ENCODE assay signal across 8 cellular contexts in genomic region chr1:232620356-232620841, GRCh38. TPM values are rescaled to one million over a fixed set of nuclear protein-coding genes. Genes with fewer than 3 reads are reported as not detected.
DNase-seq lines count a peak whose midpoint lies in the region; ATAC-seq and TF ChIP-seq lines count a peak whose summit lies in the region.

No MANE protein-coding gene starts in this region.

- no peak overlapping the region for H3K27ac ChIP-seq in neural cell (ENCODE audit: low read length)

- no peaks in the 10 kb centered on the region for H4K20me1 ChIP-seq in neural cell (ENCODE audit: insufficient read depth)

- no peaks in the 10 kb centered on the region for H3K9me2 ChIP-seq in neural cell (ENCODE audit: insufficient read depth, low read length)

- no peak overlapping the region for H2AFZ ChIP-seq in neural cell (ENCODE audit: low read depth, low read length)

- ATAC-seq in GM21447 (IDR thresholded peaks at IDR 0.05; ENCODE audit: unreplicated experiment) (no peak), HG02678 (IDR thresholded peaks at IDR 0.05; ENCODE audit: unreplicated experiment) (no peak)

- no peaks in the 10 kb centered on the region for H3K27me3 ChIP-seq in neural cell (ENCODE audit: insufficient read depth, low read depth, low read length)

- no peak for TF ChIP-seq EP300 in neural cell (conservative IDR thresholded peaks at IDR 0.05; ENCODE audit: poor library complexity, severe bottlenecking)

- H3K4me2 ChIP-seq in neural cell (ENCODE audit: low read length), result peak overlapping the region; percentile 38

- H3K4me3 ChIP-seq in neural cell (ENCODE audit: low read length), result no peak overlapping the region

- DNase-seq in M059J (ENCODE audit: low read depth) (peak; percentile 65), fibroblast of gingiva (ENCODE audit: low read depth) (peak; percentile 73), GM10266 (ENCODE audit: extremely low spot score) (no peak)
- DNase-seq in activated CD4-positive, CD25-positive, alpha-beta regulatory T cell (lab: John Stamatoyannopoulos, UW), result no peak

- TF ChIP-seq CTCF in neural cell (IDR thresholded peaks at IDR 0.05; ENCODE audit: poor library complexity, severe bottlenecking) (no peak), GM10266 (IDR thresholded peaks at IDR 0.05; ENCODE audit: control insufficient read depth, insufficient read depth, low read depth, missing control alignments) (no peak)

- H3K9ac ChIP-seq in neural cell (ENCODE audit: low read length), result no peak overlapping the region

- H3K79me2 ChIP-seq in neural cell (replicated peaks; ENCODE audit: insufficient read depth, low read length), result peaks cover 65% of the 10 kb centered on the region

- TF ChIP-seq RAD21 in neural cell (conservative IDR thresholded peaks at IDR 0.05), result no peak

- H3K36me3 ChIP-seq in neural cell (ENCODE audit: insufficient read depth, low read length), result no peaks in the 10 kb centered on the region

- no peaks in the 10 kb centered on the region for H3K9me3 ChIP-seq in neural cell (ENCODE audit: low read length)

- no peaks in the 10 kb centered on the region for H3F3A ChIP-seq in neural cell (ENCODE audit: insufficient read depth, low read length, poor library complexity, severe bottlenecking)

TF ChIP-seq in PFSK-1, 5 proteins besides CTCF, POLR2A, EP300 and RAD21:
- TF ChIP-seq REST (IDR thresholded peaks at IDR 0.05; ENCODE audit: insufficient read depth in 1 of 2, low read depth in 2 of 2, low read length in 2 of 2), result no peak
- no peak for TF ChIP-seq FOXP2 (optimal IDR thresholded peaks at IDR 0.05; ENCODE audit: borderline replicate concordance, extremely low read depth, extremely low read length, insufficient read depth)
- TF ChIP-seq SIN3A (IDR thresholded peaks at IDR 0.05; ENCODE audit: borderline replicate concordance, insufficient read depth, low read length), result no peak
- no peak for TF ChIP-seq TAF1 (IDR thresholded peaks at IDR 0.05; ENCODE audit: borderline replicate concordance, insufficient read depth, low read length)
- TF ChIP-seq POLR2AphosphoS5 (IDR thresholded peaks at IDR 0.05; ENCODE audit: low read depth, low read length), result peak; percentile 24; the same call in 1 of the 2 replicates

TF ChIP-seq in neural cell, 6 proteins besides CTCF, POLR2A, EP300 and RAD21:
- no peak for TF ChIP-seq EZH2 (IDR thresholded peaks at IDR 0.05; ENCODE audit: borderline replicate concordance, insufficient read depth, low read length, poor library complexity, severe bottlenecking)

RNA-seq across cellular contexts. Expression of gene SIPA1L2, which starts 9.5 kb away (rescaled TPM):
- total RNA-seq in M059J (2014; rRNA removed; shearing (Covaris generic)), result 25.5 and 45.0 TPM in 2 replicates
- 23.0 TPM for polyA plus RNA-seq in PFSK-1 (2012; ENCODE audit: insufficient read length, low read depth)
- 5.6 and 6.8 TPM in 2 replicates for polyA plus RNA-seq in neural cell
- 22.2 and 22.9 TPM in 2 replicates for polyA minus RNA-seq in neural cell

Comparison
In these comparisons a context has a peak if more than half of its experiments do, and no peak if none do; other contexts are left out.
1. DNase-seq: peak in M059J (single experiment) and fibroblast of gingiva (single experiment); none in activated CD4-positive, CD25-positive, alpha-beta regulatory T cell (0 of 4) and GM10266 (single experiment).